In genomic region chr1:9293512-9294439, GRCh38 we compare ENCODE assay signal across 1 cellular context.
TF ChIP-seq lines count a peak whose summit lies in the region.

No MANE protein-coding gene starts in this region.

TF ChIP-seq in K562, 482 proteins besides CTCF, POLR2A, EP300 and RAD21 (continued from another document and continues in another):
- TF ChIP-seq ZBTB40 (IDR thresholded peaks at IDR 0.05): peak; percentile 16; the same call in 1 of the 2 replicates
- TF ChIP-seq ZBTB40 (CRISPR knock-in tag; IDR thresholded peaks at IDR 0.05): no peak
- no peak for TF ChIP-seq XRCC4 (IDR thresholded peaks at IDR 0.05; ENCODE audit: extremely low read depth, insufficient read depth, insufficient read length)
- no peak for TF ChIP-seq PYGO2 (tag; IDR thresholded peaks at IDR 0.05)
- TF ChIP-seq ZNF696 (CRISPR knock-in tag; conservative IDR thresholded peaks at IDR 0.05): no peak
- no peak for TF ChIP-seq MTA3 (IDR thresholded peaks at IDR 0.05; ENCODE audit: borderline replicate concordance)
- no peak for TF ChIP-seq POU5F1 (IDR thresholded peaks at IDR 0.05; ENCODE audit: borderline replicate concordance, low read depth, low read length, partially characterized antibody)
- TF ChIP-seq CXXC5 (CRISPR knock-in tag; IDR thresholded peaks at IDR 0.05): peak; percentile 18; the same call in 1 of the 2 replicates
- TF ChIP-seq RBFOX2 (IDR thresholded peaks at IDR 0.05; ENCODE audit: low read depth, low read length): no peak
- TF ChIP-seq HSF4 (CRISPR knock-in tag; IDR thresholded peaks at IDR 0.05; ENCODE audit: borderline replicate concordance): no peak
- no peak for TF ChIP-seq ZNF512 (tag; IDR thresholded peaks at IDR 0.05)
- TF ChIP-seq FOXJ3 (CRISPR knock-in tag; IDR thresholded peaks at IDR 0.05): no peak
- TF ChIP-seq ZNF407 (IDR thresholded peaks at IDR 0.05; ENCODE audit: low read depth): 0 out of 2 replicates have a peak, but pooled peaks have one; percentile 39
- no peak for TF ChIP-seq ZNF3 (CRISPR knock-in tag; IDR thresholded peaks at IDR 0.05)
- peak; percentile 41; the same call in 1 of the 2 replicates for TF ChIP-seq ETV1 (tag; conservative IDR thresholded peaks at IDR 0.05; ENCODE audit: low read depth)
- TF ChIP-seq RNF2 (IDR thresholded peaks at IDR 0.05): no peak
- peak; percentile 26; the same call in 1 of the 2 replicates for TF ChIP-seq NCOA6 (IDR thresholded peaks at IDR 0.05)
- TF ChIP-seq RFX7 (CRISPR knock-in tag; IDR thresholded peaks at IDR 0.05): no peak
- peak; percentile 87 for TF ChIP-seq SMARCA5 (IDR thresholded peaks at IDR 0.05)
- TF ChIP-seq ZFP1 (CRISPR knock-in tag; IDR thresholded peaks at IDR 0.05): no peak
- 0 out of 2 replicates have a peak, but pooled peaks have one; percentile 19 for TF ChIP-seq CC2D1A (IDR thresholded peaks at IDR 0.05)
- TF ChIP-seq TCF15 (CRISPR knock-in tag; IDR thresholded peaks at IDR 0.05): no peak
- peak; percentile 60; the same call in 1 of the 2 replicates for TF ChIP-seq ZBTB2 (IDR thresholded peaks at IDR 0.05)
- TF ChIP-seq ARNT (IDR thresholded peaks at IDR 0.05): peak in 1 of 2 experiments; percentile 30; a peak in 1 of 4 replicates
- no peak for TF ChIP-seq CEBPG (CRISPR knock-in tag; IDR thresholded peaks at IDR 0.05)
- TF ChIP-seq CEBPG (tag; conservative IDR thresholded peaks at IDR 0.05 in 1 of 2, IDR thresholded peaks at IDR 0.05 in 1 of 2): no peak
- no peak for TF ChIP-seq ESRRA (IDR thresholded peaks at IDR 0.05; ENCODE audit: borderline replicate concordance, low read depth)
- TF ChIP-seq PHB2 (IDR thresholded peaks at IDR 0.05; ENCODE audit: low read depth): 0 out of 2 replicates have a peak, but pooled peaks have one; percentile 36
- TF ChIP-seq ATF4 (CRISPR knock-in tag; IDR thresholded peaks at IDR 0.05): no peak
- peak in 1 of 2 experiments; percentile 74; a peak in 2 of 4 replicates for TF ChIP-seq HDAC1 (IDR thresholded peaks at IDR 0.05)
- TF ChIP-seq CBX2 (IDR thresholded peaks at IDR 0.05; ENCODE audit: insufficient read depth, low read length, poor library complexity, severe bottlenecking): peak; percentile 6
- peak; percentile 88 for TF ChIP-seq ZFP36 (IDR thresholded peaks at IDR 0.05; ENCODE audit: low read depth, low read length, partially characterized antibody)
- peak; percentile 53; the same call in 1 of the 2 replicates for TF ChIP-seq MIER1 (IDR thresholded peaks at IDR 0.05; ENCODE audit: low read depth)
- no peak for TF ChIP-seq CHD4 (IDR thresholded peaks at IDR 0.05; ENCODE audit: insufficient read depth, insufficient replicate concordance, low read depth, low read length, poor library complexity, severe bottlenecking)
- TF ChIP-seq ZBTB5 (IDR thresholded peaks at IDR 0.05): 0 out of 2 replicates have a peak, but pooled peaks have one; percentile 16
- TF ChIP-seq SAP30 (IDR thresholded peaks at IDR 0.05; ENCODE audit: borderline replicate concordance, insufficient read depth, low read depth, low read length, poor library complexity, severe bottlenecking): no peak
- TF ChIP-seq ZNF282 (CRISPR knock-in tag; IDR thresholded peaks at IDR 0.05): no peak
